8 cellular contexts compared by ENCODE assay signal in the genomic region with DNA sequence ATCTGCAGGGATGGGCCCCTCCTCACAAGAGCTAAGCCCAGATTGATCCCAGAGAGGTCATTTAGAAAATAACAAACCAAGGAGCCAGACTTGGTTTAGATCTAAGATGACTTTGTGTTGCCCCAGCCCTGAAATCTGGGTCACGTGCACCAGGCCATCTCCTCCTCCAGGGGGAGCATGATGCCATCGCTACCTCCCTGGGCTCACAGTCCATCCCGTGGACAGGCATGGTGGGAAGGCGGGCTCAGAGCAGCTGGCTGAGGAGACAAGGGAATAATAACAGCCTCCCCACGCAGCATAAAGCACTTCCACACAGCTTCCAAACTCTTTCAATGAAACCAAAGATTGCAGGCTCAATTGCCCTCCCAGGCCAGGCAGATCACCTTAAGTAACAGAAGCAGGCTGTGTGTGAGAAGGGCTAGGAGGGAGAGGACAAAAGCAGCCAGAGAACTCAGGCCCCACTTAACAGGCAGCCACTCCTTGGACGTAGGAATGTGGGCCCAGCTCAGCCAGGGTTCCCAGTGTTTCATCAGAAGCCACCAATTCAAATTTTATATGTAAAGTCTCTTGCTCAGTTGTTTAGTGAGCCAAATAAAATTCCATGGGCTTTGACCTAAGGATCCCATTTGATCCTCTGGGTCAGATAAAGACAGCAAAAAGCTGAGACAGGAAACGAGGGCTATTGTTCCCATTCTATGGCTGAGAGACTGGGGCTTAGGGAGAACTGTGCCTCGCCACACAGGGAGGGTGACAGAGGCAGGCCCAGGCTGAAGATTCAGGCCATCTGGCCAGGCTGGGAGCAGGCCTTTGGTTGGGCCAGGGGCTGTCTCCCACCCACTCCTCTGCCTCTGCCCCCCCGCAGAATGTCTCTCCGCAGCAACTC.
DNase-seq lines count a peak whose midpoint lies in the region; ATAC-seq and TF ChIP-seq lines count a peak whose summit lies in the region.

No MANE protein-coding gene starts in this region.

- ATAC-seq in right lobe of liver = peak; percentile 70 to 81 (median 76)
- peak; percentile 57 for ATAC-seq in aorta (ENCODE audit: low FRiP score)
- ATAC-seq in GM19324 (IDR thresholded peaks at IDR 0.05; ENCODE audit: low FRiP score, unreplicated experiment) = no peak
- ATAC-seq in GM19328 (IDR thresholded peaks at IDR 0.05; ENCODE audit: unreplicated experiment) = no peak

- peak; percentile 59 for DNase-seq in ACHN
- peak; percentile 6 for DNase-seq in GDM1 (lab: John Stamatoyannopoulos, UW)
- DNase-seq in NCI-H2227 treated with DMSO at 0.1 percent for 48 hours (lab: John Stamatoyannopoulos, UW) = peak; percentile 3
- DNase-seq in cerebellum (ENCODE audit: low spot score) = peak; percentile 64
- peak; percentile 62 to 74 (median 70) for DNase-seq in right lobe of liver
- DNase-seq in aorta = no peak

- TF ChIP-seq CTCF in right lobe of liver (IDR thresholded peaks at IDR 0.05) = peak; percentile 20 to 60 (median 54)

- in situ Hi-C loops in ACHN (cut with HindIII; ENCODE audit: low pct_ligation_motif_present, low pct_unique_long_range_greater_than_20kb, low sequenced_read_pairs) = no loop called here

- no peak overlapping the region for H3K4me3 ChIP-seq in right lobe of liver
- no peak overlapping the region for H3K4me3 ChIP-seq in aorta (ENCODE audit: low read length in 2 of 2)

- intact Hi-C loops in right lobe of liver (cut with DNase I) = no loop called here
- intact Hi-C loops in aorta (cut with DNase I) = no loop called here

- no peaks in the 10 kb centered on the region for H3K27me3 ChIP-seq in right lobe of liver
- H3K27me3 ChIP-seq in aorta (ENCODE audit: control insufficient read depth in 1 of 2, insufficient read depth in 2 of 2, low read length in 1 of 2) = no peaks in the 10 kb centered on the region

- no peaks in the 10 kb centered on the region for H3K36me3 ChIP-seq in right lobe of liver
- no peaks in the 10 kb centered on the region for H3K36me3 ChIP-seq in aorta (ENCODE audit: control insufficient read depth in 1 of 2, insufficient read depth in 2 of 2, low read length in 1 of 2)

- TF ChIP-seq POLR2A in right lobe of liver (IDR thresholded peaks at IDR 0.05) = no peak

- H3K4me1 ChIP-seq in right lobe of liver = peaks cover 0 to 32% (median 10%) of the 10 kb centered on the region in 4 donors
- no peaks in the 10 kb centered on the region for H3K4me1 ChIP-seq in aorta (ENCODE audit: control insufficient read depth in 1 of 2, insufficient read depth in 2 of 2, low read length in 2 of 2)

- H3K27ac ChIP-seq in right lobe of liver = no peak overlapping the region
- H3K27ac ChIP-seq in aorta (ENCODE audit: low read depth in 1 of 2, low read length in 2 of 2) = no peak overlapping the region

- 41% methylated on average over 3 of the region's 10 CpGs for WGBS in right lobe of liver (ENCODE audit: insufficient coverage, low coverage, low lambda C conversion rate, missing lambda C conversion rate)
- WGBS in aorta, 2 donors = 50 to 53% methylated on average over 10 of the region's 10 CpGs

- H3K9me3 ChIP-seq in right lobe of liver (no peaks in the 10 kb centered on the region), aorta (ENCODE audit: control insufficient read depth, low read length) (no peaks in the 10 kb centered on the region)

Comparison
In these comparisons a context has a peak if more than half of its experiments do, and no peak if none do; other contexts are left out.
1. DNase-seq: peak in ACHN (single experiment), GDM1 (single experiment), NCI-H2227 treated with DMSO at 0.1 percent for 48 hours (single experiment), cerebellum (single experiment) and right lobe of liver (3 of 3); none in aorta (0 of 2).
2. ATAC-seq: peak in right lobe of liver (4 of 4) and aorta (single experiment); none in GM19324 (single experiment) and GM19328 (single experiment).